ENCODE assay signal across 13 cellular contexts in the genomic region with DNA sequence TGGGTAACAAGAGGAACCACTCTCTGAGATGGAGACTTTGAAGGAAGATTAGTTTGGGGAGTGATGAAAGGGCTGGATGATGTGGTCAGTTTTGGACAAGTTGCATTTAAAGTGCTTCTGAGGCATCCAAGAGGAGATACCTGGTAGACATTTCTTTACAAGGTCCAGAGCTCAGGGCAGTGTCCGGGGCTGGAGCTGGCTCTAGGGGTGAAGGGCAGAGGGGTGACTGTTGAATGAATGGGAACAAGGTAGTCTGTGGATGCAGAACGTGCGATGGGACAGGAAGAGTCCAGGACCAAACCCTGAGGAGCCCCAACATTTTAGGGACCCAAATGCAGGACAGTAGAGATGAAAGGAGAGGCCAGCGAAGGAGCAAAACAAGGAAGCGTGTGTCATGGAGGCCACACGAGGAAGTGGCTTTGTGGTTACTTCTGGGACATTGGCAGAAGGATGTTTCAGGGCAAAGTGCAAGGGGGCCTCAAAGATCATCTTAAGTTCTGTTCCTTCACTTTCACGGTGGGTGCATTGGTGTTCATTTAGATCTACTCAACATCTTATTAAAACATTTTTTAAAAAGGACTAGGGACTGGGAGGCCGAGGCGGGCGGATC.
DNase-seq lines count a peak whose midpoint lies in the region; ATAC-seq and TF ChIP-seq lines count a peak whose summit lies in the region.
"Had no signal": no experiment of that assay in that cellular context is flagged by ENCODE, and none has a peak within 500 bp of the region (broad histone marks: within the 10 kb centered on the region; RNA-seq: fewer than 3 reads in every experiment).

No MANE protein-coding gene starts in this region.

- H3K36me3 Mint-ChIP-seq in activated naive CD8-positive, alpha-beta T cell: peaks cover 3% of the 10 kb centered on the region
- peaks cover 11% of the 10 kb centered on the region for H3K36me3 Mint-ChIP-seq in nephron progenitor cell (ENCODE audit: low read depth)

- no peak for ATAC-seq in GM19324 (IDR thresholded peaks at IDR 0.05; ENCODE audit: low FRiP score, unreplicated experiment)
- ATAC-seq: activated T-cell treated with anti-CD3 and anti-CD28 coated beads, Interleukin-2, amount 50 U/mL, for 4 hours; gastroesophageal sphincter had no signal

- peak; percentile 78 for DNase-seq in GF-D8 (lab: John Stamatoyannopoulos, UW)
- DNase-seq in NOMO-1 treated with dmso at 0.1 percent for 144 hours (lab: John Stamatoyannopoulos, UW; ENCODE audit: unreplicated experiment): peak; percentile 52
- DNase-seq in nephron progenitor cell: no peak
- no peak for DNase-seq in dedifferentiated amniotic fluid mesenchymal stem cell (ENCODE audit: extremely low spot score)
- DNase-seq in GM10248 (ENCODE audit: extremely low spot score): no peak
- no peak for DNase-seq in KG1 (lab: John Stamatoyannopoulos, UW)
- DNase-seq: activated T-cell treated with anti-CD3 and anti-CD28 coated beads, Interleukin-2, amount 50 U/mL, for 4 hours; kidney glomerular epithelial cell; T1000 had no signal

- no peaks in the 10 kb centered on the region for H3K9me3 Mint-ChIP-seq in activated naive CD8-positive, alpha-beta T cell (ENCODE audit: low read depth)
- peaks cover 14% of the 10 kb centered on the region for H3K9me3 Mint-ChIP-seq in nephron progenitor cell

- POLR2A ChIA-PET in GM10248 (lab: Yijun Ruan, JAX): no interaction called here

- TF ChIP-seq CTCF in nephron progenitor cell (IDR thresholded peaks at IDR 0.05) (no peak), GM10248 (IDR thresholded peaks at IDR 0.05; ENCODE audit: control extremely low read depth, extremely low read depth, low read depth, missing control alignments) (no peak)

- H3K4me1 Mint-ChIP-seq in activated naive CD8-positive, alpha-beta T cell (ENCODE audit: low read depth): peaks cover 11% of the 10 kb centered on the region
- H3K4me1 Mint-ChIP-seq in nephron progenitor cell: no peaks in the 10 kb centered on the region

- H3K4me3 Mint-ChIP-seq in activated naive CD8-positive, alpha-beta T cell: peak overlapping the region; percentile 15
- peak overlapping the region; percentile 46 for H3K4me3 Mint-ChIP-seq in nephron progenitor cell
- H3K4me3 Mint-ChIP-seq: activated T-cell treated with anti-CD3 and anti-CD28 coated beads, Interleukin-2, amount 50 U/mL, for 4 hours; nephron had no signal

- peak overlapping the region; percentile 80 for H3K27ac Mint-ChIP-seq in activated naive CD8-positive, alpha-beta T cell
- peak overlapping the region; percentile 49 for H3K27ac Mint-ChIP-seq in nephron progenitor cell
- H3K27ac Mint-ChIP-seq: nephron had no signal

- CTCF ChIA-PET in GM10248 (lab: Yijun Ruan, JAX): interaction anchor here (0.9 to 1.5 kb wide), 3 partner anchors 10 to 98 kb away, joined by 3 to 4 read pairs (median 3); no protein-coding TSS in a partner anchor

- H3K27me3 Mint-ChIP-seq in activated naive CD8-positive, alpha-beta T cell: no peaks in the 10 kb centered on the region
- peaks cover 9% of the 10 kb centered on the region for H3K27me3 Mint-ChIP-seq in nephron progenitor cell (ENCODE audit: low read depth, poor library complexity)

Comparison
In these comparisons a context has a peak if more than half of its experiments do, and no peak if none do; other contexts are left out.
1. DNase-seq: peak in GF-D8 (single experiment) and NOMO-1 treated with dmso at 0.1 percent for 144 hours (single experiment); none in nephron progenitor cell (single experiment), dedifferentiated amniotic fluid mesenchymal stem cell (single experiment), GM10248 (single experiment) and KG1 (single experiment).